In genomic region chr10:127990846-127991542, GRCh38 we compare ENCODE assay signal across 8 cellular contexts.
DNase-seq lines count a peak whose midpoint lies in the region; ATAC-seq and TF ChIP-seq lines count a peak whose summit lies in the region.

No MANE protein-coding gene starts in this region.

- H3K4me1 ChIP-seq in GM23338 (ENCODE audit: insufficient read depth), result no peaks in the 10 kb centered on the region

- H3K36me3 ChIP-seq in GM23338 (ENCODE audit: insufficient read depth), result no peaks in the 10 kb centered on the region

- no peak overlapping the region for H3K27ac Mint-ChIP-seq in GM23338

- no peak overlapping the region for H3K27ac ChIP-seq in GM23338 (ENCODE audit: low read depth)

- H3K9me2 ChIP-seq in GM23338 (ENCODE audit: insufficient read depth), result no peaks in the 10 kb centered on the region

- H2AFZ ChIP-seq in GM23338, result no peak overlapping the region

- ATAC-seq in GM19463 (IDR thresholded peaks at IDR 0.05; ENCODE audit: unreplicated experiment) (peak; percentile 61), esophagus mucosa (peak; percentile 61), HG03045 (IDR thresholded peaks at IDR 0.05; ENCODE audit: unreplicated experiment) (no peak), GM23338 (no peak)

- peaks cover 5% of the 10 kb centered on the region for H3K27me3 Mint-ChIP-seq in GM23338 (ENCODE audit: insufficient read depth, low read depth, poor library complexity)

- no peak overlapping the region for H3K4me2 ChIP-seq in GM23338

- in situ Hi-C loops in G401 (cut with HindIII; ENCODE audit: low sequenced_read_pairs), result no loop called here

- no peaks in the 10 kb centered on the region for H3F3A ChIP-seq in GM23338 (replicated peaks; ENCODE audit: low read depth)

- no peak overlapping the region for H3K4me3 ChIP-seq in GM23338

- H3K4me3 Mint-ChIP-seq in GM23338, result no peak overlapping the region

- no peak for TF ChIP-seq CTCF in GM23338 (conservative IDR thresholded peaks at IDR 0.05; ENCODE audit: low read depth in 2 of 2)

- H3K4me1 Mint-ChIP-seq in GM23338, result peaks cover 8% of the 10 kb centered on the region; the same call in 1 of the 3 replicates

- H3K79me2 ChIP-seq in GM23338 (replicated peaks; ENCODE audit: insufficient read depth), result no peaks in the 10 kb centered on the region

- DNase-seq in activated CD4-positive, CD25-positive, alpha-beta regulatory T cell treated with anti-CD3 and anti-CD28 coated beads, Interleukin-2, amount 50 U/mL, for 72 hours, result peak; percentile 36
- peak; percentile 80 for DNase-seq in stimulated activated CD4-positive, alpha-beta T cell treated with anti-CD3 and anti-CD28 coated beads, Interleukin-15, amount 100 ng/mL, for 24 hours
- DNase-seq in NCI-H748 (lab: John Stamatoyannopoulos, UW; ENCODE audit: unreplicated experiment) (no peak), G401 (ENCODE audit: low spot score) (no peak), GM23338 (ENCODE audit: low spot score) (no peak)

- no peaks in the 10 kb centered on the region for H3K9me3 Mint-ChIP-seq in GM23338

- no peaks in the 10 kb centered on the region for H3K27me3 ChIP-seq in GM23338 (ENCODE audit: insufficient read depth)

- H4K20me1 ChIP-seq in GM23338 (replicated peaks; ENCODE audit: insufficient read depth), result no peaks in the 10 kb centered on the region

- H3K36me3 Mint-ChIP-seq in GM23338 (ENCODE audit: low read depth), result no peaks in the 10 kb centered on the region

TF ChIP-seq in GM23338, 12 proteins besides CTCF, POLR2A, EP300 and RAD21:
- TF ChIP-seq ZNF114 (CRISPR knock-in tag; IDR thresholded peaks at IDR 0.05), result no peak
TF ChIP-seq in GM23338: peak in this region for 0.

Comparison
In these comparisons a context has a peak if more than half of its experiments do, and no peak if none do; other contexts are left out.
1. ATAC-seq: peak in GM19463 (single experiment) and esophagus mucosa (single experiment); none in HG03045 (single experiment) and GM23338 (single experiment).
2. DNase-seq: peak in activated CD4-positive, CD25-positive, alpha-beta regulatory T cell treated with anti-CD3 and anti-CD28 coated beads, Interleukin-2, amount 50 U/mL, for 72 hours (single experiment) and stimulated activated CD4-positive, alpha-beta T cell treated with anti-CD3 and anti-CD28 coated beads, Interleukin-15, amount 100 ng/mL, for 24 hours (single experiment); none in NCI-H748 (single experiment), G401 (single experiment) and GM23338 (single experiment).